In the genomic region with DNA sequence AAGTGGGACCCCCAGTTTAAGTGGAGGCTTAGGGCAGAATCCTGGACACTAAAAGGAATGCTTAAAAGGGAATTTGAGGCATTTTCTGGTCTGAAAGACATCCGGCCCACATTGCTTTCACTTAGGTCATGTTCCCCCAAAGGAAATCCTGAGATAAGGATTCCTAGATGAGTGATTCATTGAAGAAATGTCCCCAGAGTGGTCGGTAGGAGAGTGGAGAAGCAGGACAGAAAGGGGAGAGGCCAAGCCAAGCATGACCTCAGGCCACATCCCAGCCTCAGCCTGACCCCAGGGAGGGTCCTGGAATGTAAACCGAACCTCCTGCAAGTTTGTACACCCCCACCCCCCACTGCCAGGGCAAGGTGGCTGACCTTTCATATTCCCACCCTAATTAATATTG, we compare ENCODE assay signal across 12 cellular contexts. TPM values are rescaled to one million over a fixed set of nuclear protein-coding genes. Genes with fewer than 3 reads are reported as not detected.
A peak's percentile ranks its signal among the peaks of the same experiment; 100 is the strongest.
DNase-seq lines count a peak whose midpoint lies in the region.
"Had no signal": no experiment of that assay in that cellular context is flagged by ENCODE, and none has a peak within 500 bp of the region (broad histone marks: within the 10 kb centered on the region; RNA-seq: fewer than 3 reads in every experiment).

No MANE protein-coding gene starts in this region.

- no peaks in the 10 kb centered on the region for H3K27me3 ChIP-seq in ACC112 (ENCODE audit: insufficient read depth, low read length)
- no peaks in the 10 kb centered on the region for H3K27me3 ChIP-seq in adipocyte (replicated peaks; ENCODE audit: control insufficient read depth, insufficient read depth, low read length)
- H3K27me3 ChIP-seq: esophagus squamous epithelium had no signal

- H3K27ac ChIP-seq in ACC112 (ENCODE audit: low read depth, low read length), result peak overlapping the region; percentile 59
- H3K27ac ChIP-seq: esophagus squamous epithelium, HL-60, psoas muscle had no signal

- H3K4me1 ChIP-seq in ACC112 (ENCODE audit: control insufficient read depth, insufficient read depth, low read length, unreplicated experiment) (peaks cover 37% of the 10 kb centered on the region), adipocyte (ENCODE audit: control insufficient read depth, insufficient read depth, low read length) (peaks cover 28% of the 10 kb centered on the region)
- H3K4me1 ChIP-seq: esophagus squamous epithelium had no signal

- peak; percentile 80 for DNase-seq in H4 (ENCODE audit: low spot score)
- peak; percentile 68 for DNase-seq in adipocyte (ENCODE audit: low read depth)
- peak; percentile 63 for DNase-seq in iPS-NIHi7 (ENCODE audit: extremely low spot score)
- DNase-seq in GOT3 (lab: John Stamatoyannopoulos, UW), result no peak
- DNase-seq in medulla oblongata (ENCODE audit: extremely low spot score), result no peak
- DNase-seq in epidermal melanocyte (ENCODE audit: insufficient read length, low spot score), result no peak
- no peak for DNase-seq in SIG-M5 treated with dmso at 0.1 percent for 504 hours (lab: John Stamatoyannopoulos, UW; ENCODE audit: unreplicated experiment)
- DNase-seq: esophagus squamous epithelium, NCI-H774 had no signal

- H3K36me3 ChIP-seq in ACC112 (ENCODE audit: insufficient read depth, low read length), result no peaks in the 10 kb centered on the region
- H3K36me3 ChIP-seq in adipocyte (ENCODE audit: control insufficient read depth, insufficient read depth, low read length, severe bottlenecking), result no peaks in the 10 kb centered on the region
- H3K36me3 ChIP-seq: esophagus squamous epithelium had no signal

- H3K9ac ChIP-seq in adipocyte (ENCODE audit: low read length), result no peak overlapping the region

- H2AFZ ChIP-seq in ACC112 (ENCODE audit: low read length, unreplicated experiment), result no peak overlapping the region

- no peaks in the 10 kb centered on the region for H3K9me3 ChIP-seq in adipocyte (ENCODE audit: control insufficient read depth, low read length)
- H3K9me3 ChIP-seq: esophagus squamous epithelium, psoas muscle had no signal

- H3K79me2 ChIP-seq in ACC112 (ENCODE audit: control insufficient read depth, insufficient read depth, low read length, unreplicated experiment), result peaks cover 2% of the 10 kb centered on the region

- H3K4me3 ChIP-seq in ACC112 (ENCODE audit: low read depth, low read length), result peak overlapping the region; percentile 22; the same call in 1 of the 2 replicates
- no peak overlapping the region for H3K4me3 ChIP-seq in adipocyte (ENCODE audit: low read length)
- H3K4me3 ChIP-seq: esophagus squamous epithelium, psoas muscle had no signal

RNA-seq across cellular contexts. Expression of a gene that starts 16.6 kb away (rescaled TPM):
- total RNA-seq in H4 (2014; rRNA removed; shearing (Covaris generic)), result 2.1 and 3.1 TPM in 2 replicates

Comparison
In these comparisons a context has a peak if more than half of its experiments do, and no peak if none do; other contexts are left out.
1. DNase-seq: peak in H4 (single experiment), adipocyte (single experiment) and iPS-NIHi7 (single experiment); none in GOT3 (single experiment), medulla oblongata (single experiment), epidermal melanocyte (single experiment) and SIG-M5 treated with dmso at 0.1 percent for 504 hours (single experiment).